ENCODE assay signal across 13 cellular contexts in the genomic region with DNA sequence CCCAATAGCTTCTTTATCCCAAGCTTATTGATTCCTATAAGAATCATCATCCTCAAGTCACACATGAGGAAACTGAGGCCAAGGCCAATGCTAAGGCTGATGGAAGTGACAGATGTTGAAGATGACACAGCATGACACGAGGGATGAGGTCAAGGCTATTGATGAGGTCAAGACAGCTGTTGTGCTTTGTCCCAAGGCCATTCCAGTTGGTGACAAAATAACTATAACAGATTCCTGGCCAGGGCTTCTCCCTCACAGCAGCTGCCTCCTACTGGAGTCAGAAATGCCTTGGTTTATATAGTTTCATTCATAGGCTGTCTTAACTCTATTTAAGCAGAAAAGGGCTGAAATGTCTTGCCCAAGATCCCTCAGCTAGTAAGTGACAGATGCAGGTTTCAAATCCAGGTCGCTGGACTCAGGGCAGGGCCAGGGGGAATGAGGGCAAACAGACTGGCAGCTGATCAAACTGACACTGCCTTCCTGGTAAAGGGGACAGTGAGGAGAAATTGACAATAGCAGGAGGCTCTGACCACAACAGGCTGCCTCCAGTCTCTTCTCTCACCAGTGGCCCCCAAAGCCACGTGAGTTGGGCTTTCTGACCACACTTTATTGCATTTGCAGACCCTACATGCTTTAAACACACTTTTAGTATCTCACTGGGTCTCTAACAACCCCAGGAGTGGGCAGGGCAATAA. TPM values are rescaled to one million over a fixed set of nuclear protein-coding genes. Genes with fewer than 3 reads are reported as not detected.
"Had no signal": no experiment of that assay in that cellular context is flagged by ENCODE, and none has a peak within 500 bp of the region (broad histone marks: within the 10 kb centered on the region; RNA-seq: fewer than 3 reads in every experiment).

No MANE protein-coding gene starts in this region.

- H3K27ac ChIP-seq: ascending aorta, sigmoid colon, thoracic aorta had no signal

- H3K36me3 ChIP-seq: ascending aorta, sigmoid colon, thoracic aorta had no signal

- DNase-seq: activated CD4-positive, alpha-beta T cell treated with anti-CD3 and anti-CD28 coated beads, Interleukin-2, amount 50 U/mL, for 48 hours; activated naive CD4-positive, alpha-beta T cell; left colon; mammary epithelial cell; mucosa of descending colon; sigmoid colon; stimulated activated CD4-positive, alpha-beta T cell treated with anti-CD3 and anti-CD28 coated beads, Interleukin-2, amount 100 ng/mL, for 48 hours; stimulated activated naive CD8-positive, alpha-beta T cell treated with anti-CD3 and anti-CD28 coated beads, Interleukin-15, amount 100 ng/mL, for 72 hours had no signal

- H3K9me3 ChIP-seq: ascending aorta, mucosa of descending colon, sigmoid colon, thoracic aorta had no signal

- H3K27me3 ChIP-seq: ascending aorta, sigmoid colon had no signal

- H3K4me3 ChIP-seq: ascending aorta, mucosa of descending colon, sigmoid colon, thoracic aorta had no signal

RNA-seq across cellular contexts. Expression of a gene that starts 50.4 kb away (rescaled TPM):
- total RNA-seq: ascending aorta; natural killer cell treated with Interleukin-12 subunit alpha and Interleukin-12 subunit beta and Interleukin-15 and Interleukin-18, amount 100 ng/mL, for 72 hours; T-helper 2 cell treated with Interferon-gamma antibody and Interleukin-4, amounts not matched to agents 100 ng/mL and 5 ng/mL, for 36 hours had no signal

RNA-seq across cellular contexts. Expression of a gene that starts 53.0 kb away (rescaled TPM):
- total RNA-seq: ascending aorta had no signal

RNA-seq across cellular contexts. Expression of a gene that starts 56.0 kb away (rescaled TPM):
- total RNA-seq: ascending aorta, chondrocyte had no signal
